16 cellular contexts compared by ENCODE assay signal in the genomic region with DNA sequence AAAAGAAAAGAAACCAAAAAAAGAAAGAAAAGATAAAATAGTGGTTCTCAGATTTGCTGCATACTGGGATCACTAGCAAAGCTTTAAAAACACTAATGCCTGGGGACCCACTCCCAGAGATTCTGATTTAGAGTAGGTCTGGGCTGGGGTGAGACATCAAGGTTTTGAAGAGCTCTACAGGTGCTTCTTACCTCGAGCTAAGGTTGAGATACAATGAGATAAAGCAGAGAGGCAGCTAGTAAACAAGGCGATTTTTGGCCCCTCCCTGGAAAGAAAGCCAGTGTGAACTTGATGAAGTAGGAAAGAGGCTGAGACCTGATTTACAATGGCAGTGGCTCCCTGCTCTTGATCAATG.
A peak's percentile ranks its signal among the peaks of the same experiment; 100 is the strongest.
DNase-seq lines count a peak whose midpoint lies in the region; ATAC-seq lines count a peak whose summit lies in the region.
"Had no signal": no experiment of that assay in that cellular context is flagged by ENCODE, and none has a peak within 500 bp of the region (broad histone marks: within the 10 kb centered on the region; RNA-seq: fewer than 3 reads in every experiment).

No MANE protein-coding gene starts in this region.

- intact Hi-C loops in posterior cingulate gyrus (cut with DNase I) = no loop called here

- DNase-seq in ACHN = no peak
- no peak for DNase-seq in NK-92 (lab: John Stamatoyannopoulos, UW; ENCODE audit: unreplicated experiment)
- DNase-seq in HuH-7 (ENCODE audit: low spot score) = no peak
- no peak for DNase-seq in posterior cingulate gyrus
- DNase-seq: activated CD8-positive, alpha-beta T cell treated with anti-CD3 and anti-CD28 coated beads, Interleukin-2, amount 10 ng/mL, durations not matched to agents 7 days and 5 days; activated naive CD4-positive, alpha-beta T cell; brain microvascular endothelial cell; DMS79 treated with DMSO at 0.1 percent for 48 hours; effector memory CD8-positive, alpha-beta T cell; gastrocnemius medialis; NCI-H2227 treated with DMSO at 0.1 percent for 48 hours; RPMI8226 had no signal

- in situ Hi-C loops in ACHN (cut with HindIII; ENCODE audit: low pct_ligation_motif_present, low pct_unique_long_range_greater_than_20kb, low sequenced_read_pairs) = no loop called here

- ATAC-seq in GM18502 (IDR thresholded peaks at IDR 0.05; ENCODE audit: poor library complexity, unreplicated experiment) = peak; percentile 48
- ATAC-seq in GM19455 (IDR thresholded peaks at IDR 0.05; ENCODE audit: unreplicated experiment) = peak; percentile 35
- peak; percentile 29 for ATAC-seq in HG02840 (IDR thresholded peaks at IDR 0.05; ENCODE audit: low FRiP score, unreplicated experiment)
- ATAC-seq in HG03442 (IDR thresholded peaks at IDR 0.05; ENCODE audit: unreplicated experiment) = peak; percentile 28
- ATAC-seq: activated CD8-positive, alpha-beta T cell treated with anti-CD3 and anti-CD28 coated beads, Interleukin-2, amount 10 ng/mL, durations not matched to agents 7 days and 5 days; effector memory CD8-positive, alpha-beta T cell; gastrocnemius medialis had no signal
